17 cellular contexts compared by ENCODE assay signal in the genomic region with DNA sequence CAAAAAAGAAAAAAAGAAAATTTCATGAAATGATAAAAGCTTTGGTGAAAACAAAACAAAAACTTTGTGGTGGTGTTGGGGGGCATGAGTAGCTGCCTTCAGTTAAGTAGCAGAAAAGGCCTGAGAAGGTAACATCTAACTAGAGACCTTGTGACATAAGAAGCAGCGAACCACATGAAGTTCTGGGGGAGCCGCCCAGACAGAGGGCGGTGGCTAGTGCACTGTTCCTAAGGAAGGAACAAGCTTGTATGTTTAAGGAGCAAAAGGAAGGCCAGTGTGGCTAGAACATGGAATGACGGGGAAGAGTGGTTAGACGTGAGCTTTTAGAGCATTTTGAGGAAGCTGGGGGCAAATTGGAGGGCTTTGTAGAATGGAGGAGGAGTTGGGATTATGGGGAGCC. TPM values are rescaled to one million over a fixed set of nuclear protein-coding genes. Genes with fewer than 3 reads are reported as not detected.
A peak's percentile ranks its signal among the peaks of the same experiment; 100 is the strongest.
DNase-seq lines count a peak whose midpoint lies in the region; ATAC-seq and TF ChIP-seq lines count a peak whose summit lies in the region.
"Had no signal": no experiment of that assay in that cellular context is flagged by ENCODE, and none has a peak within 500 bp of the region (broad histone marks: within the 10 kb centered on the region; RNA-seq: fewer than 3 reads in every experiment).

No MANE protein-coding gene starts in this region.

- no peaks in the 10 kb centered on the region for H3K36me3 ChIP-seq in upper lobe of right lung

- no peak for ATAC-seq in activated CD8-positive, alpha-beta T cell treated with anti-CD3 and anti-CD28 coated beads, Interleukin-2, amount 10 ng/mL, durations not matched to agents 7 days and 5 days
- no peak for ATAC-seq in activated CD8-positive, alpha-beta T cell treated with anti-CD3 and anti-CD28 coated beads for 36 hours
- peak; percentile 39 for ATAC-seq in WTC11
- ATAC-seq in upper lobe of right lung = peak; percentile 60
- ATAC-seq: CD8-positive, alpha-beta T cell; GM12878 had no signal

- H3K27ac ChIP-seq in upper lobe of right lung = no peak overlapping the region

- H3K27me3 ChIP-seq in upper lobe of right lung = no peaks in the 10 kb centered on the region
- H3K27me3 ChIP-seq: BLaER1 treated with 17β-estradiol and CSF1 and Interleukin-3, amounts not matched to agents 10 nM and 100 nM had no signal

- no peak overlapping the region for H3K27ac Mint-ChIP-seq in activated CD8-positive, alpha-beta T cell treated with anti-CD3 and anti-CD28 coated beads, Interleukin-2, amount 10 ng/mL, durations not matched to agents 7 days and 5 days
- no peak overlapping the region for H3K27ac Mint-ChIP-seq in activated CD8-positive, alpha-beta T cell treated with anti-CD3 and anti-CD28 coated beads for 36 hours
- H3K27ac Mint-ChIP-seq in WTC11 (no peak overlapping the region), endothelial cell (ENCODE audit: unreplicated experiment) (peak overlapping the region; percentile 28)
- H3K27ac Mint-ChIP-seq: CD8-positive, alpha-beta T cell; H9 had no signal

- H3K4me1 ChIP-seq in upper lobe of right lung = no peaks in the 10 kb centered on the region

- peak; percentile 18 for DNase-seq in activated CD8-positive, alpha-beta T cell treated with anti-CD3 and anti-CD28 coated beads, Interleukin-2, amount 10 ng/mL, durations not matched to agents 7 days and 5 days
- no peak for DNase-seq in activated CD8-positive, alpha-beta T cell treated with anti-CD3 and anti-CD28 coated beads for 36 hours
- DNase-seq in WTC11 (ENCODE audit: low spot score) (no peak), endothelial cell (ENCODE audit: low spot score) (no peak), upper lobe of right lung (no peak), EL (no peak), islet precursor cell (no peak), NCI-H146 (lab: John Stamatoyannopoulos, UW) (no peak)
- DNase-seq: 8988T; Calu3; CD8-positive, alpha-beta T cell; DMS79 treated with DMSO at 0.1 percent for 48 hours; H9 had no signal

- CTCF ChIA-PET in activated CD8-positive, alpha-beta T cell treated with anti-CD3 and anti-CD28 coated beads, Interleukin-2, amount 10 ng/mL, durations not matched to agents 7 days and 5 days (lab: Charles Lee) = interaction anchor here (0.6 to 21.8 kb wide), 10 partner anchors 11 to 143 kb away, joined by 3 to 522 read pairs (median 15); a partner anchor contains a TSS
- CTCF ChIA-PET in activated CD8-positive, alpha-beta T cell treated with anti-CD3 and anti-CD28 coated beads for 36 hours (lab: Charles Lee) = interaction anchor here (0.6 to 18.7 kb wide), 13 partner anchors 8 to 128 kb away, joined by 3 to 506 read pairs (median 4); a partner anchor contains a TSS
- CTCF ChIA-PET in WTC11 (lab: Charles Lee) = interaction anchor here (1.3 to 6.1 kb wide), 4 partner anchors 97 to 160 kb away, joined by 5 to 82 read pairs (median 7); no protein-coding TSS in a partner anchor

- no peak overlapping the region for H3K4me3 Mint-ChIP-seq in activated CD8-positive, alpha-beta T cell treated with anti-CD3 and anti-CD28 coated beads, Interleukin-2, amount 10 ng/mL, durations not matched to agents 7 days and 5 days
- no peak overlapping the region for H3K4me3 Mint-ChIP-seq in activated CD8-positive, alpha-beta T cell treated with anti-CD3 and anti-CD28 coated beads for 36 hours
- H3K4me3 Mint-ChIP-seq in WTC11 (no peak overlapping the region), endothelial cell (ENCODE audit: unreplicated experiment) (no peak overlapping the region)
- H3K4me3 Mint-ChIP-seq: CD8-positive, alpha-beta T cell; H9 had no signal

- H3K9me3 ChIP-seq in upper lobe of right lung = no peaks in the 10 kb centered on the region
- H3K9me3 ChIP-seq: BLaER1 treated with 17β-estradiol and CSF1 and Interleukin-3, amounts not matched to agents 10 nM and 100 nM had no signal

- no peak overlapping the region for H3K4me3 ChIP-seq in upper lobe of right lung
- H3K4me3 ChIP-seq: BLaER1 treated with 17β-estradiol and CSF1 and Interleukin-3, amounts not matched to agents 10 nM and 100 nM; GM12878 had no signal

- no peaks in the 10 kb centered on the region for H3K36me3 Mint-ChIP-seq in activated CD8-positive, alpha-beta T cell treated with anti-CD3 and anti-CD28 coated beads, Interleukin-2, amount 10 ng/mL, durations not matched to agents 7 days and 5 days (ENCODE audit: low read depth)
- no peaks in the 10 kb centered on the region for H3K36me3 Mint-ChIP-seq in activated CD8-positive, alpha-beta T cell treated with anti-CD3 and anti-CD28 coated beads for 36 hours (ENCODE audit: low read depth)
- no peaks in the 10 kb centered on the region for H3K36me3 Mint-ChIP-seq in WTC11
- no peaks in the 10 kb centered on the region for H3K36me3 Mint-ChIP-seq in endothelial cell (ENCODE audit: low read depth, unreplicated experiment)

- H3K4me1 Mint-ChIP-seq in activated CD8-positive, alpha-beta T cell treated with anti-CD3 and anti-CD28 coated beads, Interleukin-2, amount 10 ng/mL, durations not matched to agents 7 days and 5 days (ENCODE audit: low read depth) = peaks cover 13% of the 10 kb centered on the region
- H3K4me1 Mint-ChIP-seq in activated CD8-positive, alpha-beta T cell treated with anti-CD3 and anti-CD28 coated beads for 36 hours (ENCODE audit: low read depth) = peaks cover 20% of the 10 kb centered on the region
- H3K4me1 Mint-ChIP-seq in WTC11 = peaks cover 1% of the 10 kb centered on the region
- peaks cover 7% of the 10 kb centered on the region for H3K4me1 Mint-ChIP-seq in endothelial cell (ENCODE audit: unreplicated experiment)
- H3K4me1 Mint-ChIP-seq: H9 had no signal

- no peaks in the 10 kb centered on the region for H3K27me3 Mint-ChIP-seq in activated CD8-positive, alpha-beta T cell treated with anti-CD3 and anti-CD28 coated beads, Interleukin-2, amount 10 ng/mL, durations not matched to agents 7 days and 5 days (ENCODE audit: low read depth)
- no peaks in the 10 kb centered on the region for H3K27me3 Mint-ChIP-seq in activated CD8-positive, alpha-beta T cell treated with anti-CD3 and anti-CD28 coated beads for 36 hours
- H3K27me3 Mint-ChIP-seq in WTC11 (ENCODE audit: low read depth) (no peaks in the 10 kb centered on the region), endothelial cell (ENCODE audit: unreplicated experiment) (peaks cover 5% of the 10 kb centered on the region)

- TF ChIP-seq CTCF in activated CD8-positive, alpha-beta T cell treated with anti-CD3 and anti-CD28 coated beads for 36 hours (IDR thresholded peaks at IDR 0.05) = no peak
- TF ChIP-seq CTCF in WTC11 (IDR thresholded peaks at IDR 0.05) (no peak), endothelial cell (IDR thresholded peaks at IDR 0.05; ENCODE audit: unreplicated experiment) (no peak), upper lobe of right lung (IDR thresholded peaks at IDR 0.05) (no peak)

- no peaks in the 10 kb centered on the region for H3K9me3 Mint-ChIP-seq in activated CD8-positive, alpha-beta T cell treated with anti-CD3 and anti-CD28 coated beads, Interleukin-2, amount 10 ng/mL, durations not matched to agents 7 days and 5 days (ENCODE audit: insufficient read depth)
- no peaks in the 10 kb centered on the region for H3K9me3 Mint-ChIP-seq in activated CD8-positive, alpha-beta T cell treated with anti-CD3 and anti-CD28 coated beads for 36 hours
- H3K9me3 Mint-ChIP-seq in WTC11 (no peaks in the 10 kb centered on the region), endothelial cell (ENCODE audit: unreplicated experiment) (no peaks in the 10 kb centered on the region)
- H3K9me3 Mint-ChIP-seq: CD8-positive, alpha-beta T cell; H9 had no signal

- POLR2A ChIA-PET in activated CD8-positive, alpha-beta T cell treated with anti-CD3 and anti-CD28 coated beads, Interleukin-2, amount 10 ng/mL, durations not matched to agents 7 days and 5 days (lab: Charles Lee) = interaction anchor here (0.9 kb wide), 2 partner anchors 97 to 138 kb away, joined by 3 read pairs; no protein-coding TSS in a partner anchor
- POLR2A ChIA-PET in activated CD8-positive, alpha-beta T cell treated with anti-CD3 and anti-CD28 coated beads for 36 hours (lab: Charles Lee) = interaction anchor here (1.0 to 2.2 kb wide), 4 partner anchors 10 to 86 kb away, joined by 3 to 10 read pairs (median 4); no protein-coding TSS in a partner anchor
- POLR2A ChIA-PET in WTC11 (lab: Charles Lee) = interaction anchor here (1.9 kb wide), 1 partner anchor 8 kb away, joined by 6 read pairs; a partner anchor contains a TSS

- intact Hi-C loops in activated CD8-positive, alpha-beta T cell treated with anti-CD3 and anti-CD28 coated beads for 36 hours (cut with micrococcal nuclease) = loop anchor here (5.0 kb wide), 1 partner anchor 40 kb away; no protein-coding TSS in a partner anchor
- intact Hi-C loops in upper lobe of right lung (cut with DNase I) = no loop called here

TF ChIP-seq in WTC11, 78 proteins besides CTCF, POLR2A, EP300 and RAD21 (continues in another document):
- TF ChIP-seq RORB (CRISPR knock-in tag; IDR thresholded peaks at IDR 0.05) = no peak

RNA-seq across cellular contexts. Expression of a gene that starts 7.5 kb away (rescaled TPM):
- total RNA-seq in activated CD8-positive, alpha-beta T cell treated with anti-CD3 and anti-CD28 coated beads, Interleukin-2, amount 10 ng/mL, durations not matched to agents 7 days and 5 days = 1 to 10 TPM; 1.4 TPM
- 1 to 10 TPM; 4.2 TPM for total RNA-seq in activated CD8-positive, alpha-beta T cell treated with anti-CD3 and anti-CD28 coated beads for 36 hours
- total RNA-seq in WTC11 (2021) (2.4 to 3.2 TPM (median 2.7 TPM) in 3 replicates), endothelial cell (ENCODE audit: unreplicated experiment) (4.4 TPM), upper lobe of right lung (17.2 TPM)

RNA-seq across cellular contexts. Expression of a gene that starts 37.3 kb away (rescaled TPM):
- 10 to 100 TPM; 64.5 to 67.0 TPM for total RNA-seq in activated CD8-positive, alpha-beta T cell treated with anti-CD3 and anti-CD28 coated beads, Interleukin-2, amount 10 ng/mL, durations not matched to agents 7 days and 5 days
- 100 to 1,000 TPM; 112 to 113 TPM for total RNA-seq in activated CD8-positive, alpha-beta T cell treated with anti-CD3 and anti-CD28 coated beads for 36 hours
- total RNA-seq in WTC11 (2021) = 0.22 to 0.27 TPM (median 0.27 TPM) in 3 replicates
- total RNA-seq in endothelial cell (ENCODE audit: unreplicated experiment) = 0.41 TPM
- total RNA-seq in upper lobe of right lung = 12.9 TPM
- total RNA-seq: A673, H1, H9 had no signal

Comparison
In these comparisons a context has a peak if more than half of its experiments do, and no peak if none do; other contexts are left out.
1. ATAC-seq: peak in WTC11 (single experiment) and upper lobe of right lung (single experiment); none in activated CD8-positive, alpha-beta T cell treated with anti-CD3 and anti-CD28 coated beads, Interleukin-2, amount 10 ng/mL, durations not matched to agents 7 days and 5 days (single experiment) and activated CD8-positive, alpha-beta T cell treated with anti-CD3 and anti-CD28 coated beads for 36 hours (single experiment).